ENCODE assay signal across 1 cellular context in genomic region chr1:227885648-227886502, GRCh38.
TF ChIP-seq lines count a peak whose summit lies in the region.

No MANE protein-coding gene starts in this region.

TF ChIP-seq in GM23338, 12 proteins besides CTCF, POLR2A, EP300 and RAD21 (continued from another document):
- no peak for TF ChIP-seq ZNF462 (CRISPR knock-in tag; IDR thresholded peaks at IDR 0.05)
- no peak for TF ChIP-seq CREB1 (CRISPR knock-in tag; IDR thresholded peaks at IDR 0.05; ENCODE audit: low read depth)
- no peak for TF ChIP-seq EZH2 (IDR thresholded peaks at IDR 0.05; ENCODE audit: low read depth, unreplicated experiment)
- TF ChIP-seq ETS1 (IDR thresholded peaks at IDR 0.05): no peak
- TF ChIP-seq STAT1 (IDR thresholded peaks at IDR 0.05; ENCODE audit: unreplicated experiment): no peak
